7 cellular contexts compared by ENCODE assay signal in genomic region chr7:139680676-139681462, GRCh38.
DNase-seq lines count a peak whose midpoint lies in the region; ATAC-seq and TF ChIP-seq lines count a peak whose summit lies in the region.

No MANE protein-coding gene starts in this region.

- ATAC-seq in GM21619 (IDR thresholded peaks at IDR 0.05; ENCODE audit: unreplicated experiment): peak; percentile 45

- no peaks in the 10 kb centered on the region for H3K27me3 ChIP-seq in prostate gland (replicated peaks; ENCODE audit: insufficient read depth)

- POLR2A ChIA-PET in HEK293T (lab: Yijun Ruan, JAX): no interaction called here

- intact Hi-C loops in prostate gland (cut with DNase I): loop anchor here (5.0 kb wide), 1 partner anchor 56 kb away; no protein-coding TSS in a partner anchor

- H3K36me3 ChIP-seq in prostate gland: no peaks in the 10 kb centered on the region

- no peak for TF ChIP-seq CTCF in prostate gland (IDR thresholded peaks at IDR 0.05)

- DNase-seq in NCI-H345 (lab: John Stamatoyannopoulos, UW) (peak; percentile 92), activated T-cell treated with anti-CD3 and anti-CD28 coated beads for 4 hours (peak; percentile 43), fibroblast of gingiva (ENCODE audit: low read depth) (peak; percentile 88), prostate gland (ENCODE audit: low spot score) (no peak), HEK293T (ENCODE audit: extremely low spot score) (no peak), germinal center (ENCODE audit: low spot score) (no peak)

- 72% methylated on average over 11 of the region's 11 CpGs for WGBS in prostate gland

- H3K9me3 ChIP-seq in prostate gland: no peaks in the 10 kb centered on the region

- CTCF ChIA-PET in HEK293T (lab: Yijun Ruan, JAX): no interaction called here

- no peak overlapping the region for H3K4me3 ChIP-seq in prostate gland

- peaks cover 24% of the 10 kb centered on the region for H3K4me1 ChIP-seq in prostate gland (replicated peaks)

- TF ChIP-seq POLR2A in prostate gland (IDR thresholded peaks at IDR 0.05): no peak

- H3K27ac ChIP-seq in prostate gland: peak overlapping the region; percentile 79 to 86

TF ChIP-seq in HEK293T, 16 proteins besides CTCF, POLR2A, EP300 and RAD21:
- no peak for TF ChIP-seq LEF1 (IDR thresholded peaks at IDR 0.05; ENCODE audit: borderline replicate concordance)
- TF ChIP-seq HDGF (IDR thresholded peaks at IDR 0.05; ENCODE audit: borderline replicate concordance): no peak
- no peak for TF ChIP-seq BHLHE40 (IDR thresholded peaks at IDR 0.05; ENCODE audit: borderline replicate concordance)
- no peak for TF ChIP-seq CTBP1 (IDR thresholded peaks at IDR 0.05; ENCODE audit: borderline replicate concordance)
- no peak for TF ChIP-seq ARNT (IDR thresholded peaks at IDR 0.05)
- TF ChIP-seq ELF4 (IDR thresholded peaks at IDR 0.05): no peak
- TF ChIP-seq ZNF384 (IDR thresholded peaks at IDR 0.05): no peak
- TF ChIP-seq PKNOX1 (IDR thresholded peaks at IDR 0.05): no peak
- TF ChIP-seq SUZ12 (IDR thresholded peaks at IDR 0.05): no peak
- TF ChIP-seq FOXA1 (IDR thresholded peaks at IDR 0.05): no peak
- TF ChIP-seq L3MBTL2 (conservative IDR thresholded peaks at IDR 0.05): no peak
- TF ChIP-seq FOXK2 (IDR thresholded peaks at IDR 0.05): no peak
- TF ChIP-seq NFRKB (IDR thresholded peaks at IDR 0.05): no peak
- TF ChIP-seq TARDBP (IDR thresholded peaks at IDR 0.05): no peak

Comparison
In these comparisons a context has a peak if more than half of its experiments do, and no peak if none do; other contexts are left out.
1. DNase-seq: peak in NCI-H345 (single experiment), activated T-cell treated with anti-CD3 and anti-CD28 coated beads for 4 hours (single experiment) and fibroblast of gingiva (single experiment); none in prostate gland (single experiment), HEK293T (single experiment) and germinal center (single experiment).